ENCODE assay signal across 1 cellular context in the genomic region with DNA sequence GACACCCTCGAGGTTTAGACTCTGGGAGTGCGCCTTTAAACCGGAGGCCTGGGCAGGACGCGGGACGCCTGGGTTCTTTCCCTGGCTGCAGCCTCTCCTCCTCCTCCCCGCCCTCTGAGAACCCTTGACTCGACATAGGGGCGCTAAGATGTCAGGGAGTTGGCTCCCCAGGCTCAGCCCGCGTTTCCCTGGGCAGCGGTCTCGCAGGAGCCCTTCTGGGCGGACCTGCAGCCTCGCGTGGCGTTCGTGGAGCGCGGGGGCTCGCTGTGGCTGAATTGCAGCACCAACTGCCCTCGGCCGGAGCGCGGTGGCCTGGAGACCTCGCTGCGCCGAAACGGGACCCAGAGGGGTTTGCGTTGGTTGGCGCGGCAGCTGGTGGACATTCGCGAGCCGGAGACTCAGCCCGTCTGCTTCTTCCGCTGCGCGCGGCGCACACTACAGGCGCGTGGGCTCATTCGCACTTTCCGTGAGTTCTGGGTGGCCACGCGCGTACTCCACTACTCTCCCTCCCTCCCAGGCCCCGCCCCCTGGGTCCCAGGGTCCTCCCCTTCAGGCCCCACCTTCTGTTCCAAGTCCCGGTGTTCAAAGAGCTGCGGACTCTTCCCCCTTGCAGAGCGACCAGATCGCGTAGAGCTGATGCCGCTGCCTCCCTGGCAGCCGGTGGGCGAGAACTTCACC.
TF ChIP-seq lines count a peak whose summit lies in the region.

No MANE protein-coding gene starts in this region.

TF ChIP-seq in GM12878, 131 proteins besides CTCF, POLR2A, EP300 and RAD21:
- TF ChIP-seq RB1 (IDR thresholded peaks at IDR 0.05; ENCODE audit: borderline replicate concordance) (0 out of 2 replicates have a peak, but pooled peaks have one; percentile 46), NBN (IDR thresholded peaks at IDR 0.05) (no peak), GATAD2B (conservative IDR thresholded peaks at IDR 0.05; ENCODE audit: low read depth) (peak; percentile 68; the same call in 1 of the 2 replicates), MXI1 (IDR thresholded peaks at IDR 0.05; ENCODE audit: low read depth, low read length) (0 out of 2 replicates have a peak, but pooled peaks have one; percentile 13), DPF2 (IDR thresholded peaks at IDR 0.05) (0 out of 2 replicates have a peak, but pooled peaks have one; percentile 26), BACH1 (IDR thresholded peaks at IDR 0.05; ENCODE audit: borderline replicate concordance) (peak; percentile 72; the same call in 1 of the 2 replicates), HDGF (IDR thresholded peaks at IDR 0.05) (no peak), ZNF217 (IDR thresholded peaks at IDR 0.05) (no peak)
- TF ChIP-seq, protein P1, sequence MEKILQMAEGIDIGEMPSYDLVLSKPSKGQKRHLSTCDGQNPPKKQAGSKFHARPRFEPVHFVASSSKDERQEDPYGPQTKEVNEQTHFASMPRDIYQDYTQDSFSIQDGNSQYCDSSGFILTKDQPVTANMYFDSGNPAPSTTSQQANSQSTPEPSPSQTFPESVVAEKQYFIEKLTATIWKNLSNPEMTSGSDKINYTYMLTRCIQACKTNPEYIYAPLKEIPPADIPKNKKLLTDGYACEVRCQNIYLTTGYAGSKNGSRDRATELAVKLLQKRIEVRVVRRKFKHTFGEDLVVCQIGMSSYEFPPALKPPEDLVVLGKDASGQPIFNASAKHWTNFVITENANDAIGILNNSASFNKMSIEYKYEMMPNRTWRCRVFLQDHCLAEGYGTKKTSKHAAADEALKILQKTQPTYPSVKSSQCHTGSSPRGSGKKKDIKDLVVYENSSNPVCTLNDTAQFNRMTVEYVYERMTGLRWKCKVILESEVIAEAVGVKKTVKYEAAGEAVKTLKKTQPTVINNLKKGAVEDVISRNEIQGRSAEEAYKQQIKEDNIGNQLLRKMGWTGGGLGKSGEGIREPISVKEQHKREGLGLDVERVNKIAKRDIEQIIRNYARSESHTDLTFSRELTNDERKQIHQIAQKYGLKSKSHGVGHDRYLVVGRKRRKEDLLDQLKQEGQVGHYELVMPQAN (conservative IDR thresholded peaks at IDR 0.05), result 0 out of 2 replicates have a peak, but pooled peaks have one; percentile 26
